In the genomic region with DNA sequence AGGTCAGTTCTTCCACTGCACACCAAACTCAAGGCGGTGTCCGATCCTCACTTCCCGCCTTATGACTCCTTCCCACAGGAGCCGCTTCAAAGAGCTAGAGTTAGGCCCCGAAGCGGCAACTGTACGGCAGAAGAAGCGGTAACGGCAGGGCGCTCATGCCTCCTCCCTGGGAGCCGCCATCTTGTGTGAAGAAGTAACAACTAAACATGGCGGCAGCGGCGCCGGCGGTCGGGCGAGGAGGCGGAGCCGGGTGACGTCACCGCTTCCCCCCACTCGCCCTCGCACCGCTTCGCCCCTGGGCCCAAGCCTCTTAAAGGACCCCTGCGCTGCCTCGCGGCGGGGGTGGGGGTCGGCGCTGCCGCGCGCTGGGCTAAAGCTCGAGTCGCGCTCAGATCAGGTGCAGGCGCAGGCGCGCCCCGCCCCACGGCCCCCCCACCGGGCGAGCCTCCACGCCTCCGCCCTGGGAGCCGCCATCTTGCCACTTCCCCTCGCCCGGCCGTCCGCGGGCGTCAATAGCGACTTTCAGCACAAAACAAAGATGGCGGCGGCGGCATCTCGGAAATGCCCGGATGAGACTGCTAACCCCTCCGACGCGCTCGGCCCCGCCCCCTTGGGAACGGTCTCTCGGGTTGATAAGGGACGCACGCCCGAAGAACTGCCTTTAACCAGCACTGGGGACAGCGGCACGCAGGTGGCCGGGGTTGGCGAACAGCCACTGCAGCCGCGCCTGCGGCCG, we compare ENCODE assay signal across 8 cellular contexts. TPM values are rescaled to one million over a fixed set of nuclear protein-coding genes. Genes with fewer than 3 reads are reported as not detected.
A peak's percentile ranks its signal among the peaks of the same experiment; 100 is the strongest.
DNase-seq lines count a peak whose midpoint lies in the region; ATAC-seq, FAIRE-seq and TF ChIP-seq lines count a peak whose summit lies in the region.

HCFC1 (minus strand) TSS at position 187 of the 736 bp plus-strand sequence. CDS start 978 bp downstream, outside the sequence.

- H3K27ac Mint-ChIP-seq in activated B cell treated with CpG ODN at 0.5 μM for 24 hours: peak within 1 kb of the TSS; percentile 100

- TF ChIP-seq EP300 in A549 (IDR thresholded peaks at IDR 0.05): no peak

- H3K9me3 Mint-ChIP-seq in activated B cell treated with CpG ODN at 0.5 μM for 24 hours: no peaks in the 10 kb centered on the region

- H3K9me3 ChIP-seq in A549: no peaks in the 10 kb centered on the region

- WGBS in A549 (ENCODE audit: missing lambda C conversion rate): 0% methylated on average over 6 of the region's 78 CpGs

- peaks cover 35% of the 10 kb centered on the region for H3K4me1 ChIP-seq in A549

- H3K36me3 Mint-ChIP-seq in activated B cell treated with CpG ODN at 0.5 μM for 24 hours (ENCODE audit: low read depth): peaks cover 17% of the 10 kb centered on the region

- H3K4me2 ChIP-seq in A549: peak within 1 kb of the TSS; percentile 99

- POLR2A ChIA-PET in A549 (lab: Yijun Ruan, JAX) (interaction anchor here (1.0 to 1.7 kb wide), 5 partner anchors 10 to 75 kb away, joined by 3 to 6 read pairs (median 4); partner anchors contain the start of gene NAA10), activated B cell treated with CpG ODN at 0.5 μM for 24 hours (lab: Charles Lee) (interaction anchor here (0.7 to 8.1 kb wide), 24 partner anchors 9 to 745 kb away, joined by 3 to 114 read pairs (median 4); partner anchors contain the start of genes ARHGAP4, EMD, IDH3G and IRAK1)

- H3K27ac ChIP-seq in A549 (peak within 1 kb of the TSS; percentile 99 to 100), caudate nucleus (ENCODE audit: low read depth, low read length) (peak within 1 kb of the TSS; percentile 98)

- DNase-seq in A549 (ENCODE audit: low read depth in 1 of 2, low spot score in 1 of 2) (peak; percentile 66 to 94), NCI-H2196 (lab: John Stamatoyannopoulos, UW; ENCODE audit: unreplicated experiment) (peak; percentile 82), activated B cell treated with CpG ODN at 0.5 μM for 24 hours (peak; percentile 81), caudate nucleus (lab: John Stamatoyannopoulos, UW) (peak in 59 of 61 donors; percentile 60 to 95 (median 86)), islet precursor cell (peak; percentile 92)
- DNase-seq in stimulated activated CD4-positive, alpha-beta T cell treated with anti-CD3 and anti-CD28 coated beads, Interleukin-12 subunit alpha, Interleukin-12 subunit beta, amount 100 ng/mL, for 48 hours (ENCODE audit: low read depth in 2 of 3, low spot score in 1 of 3): peak; percentile 77 to 88 (median 83)

- intact Hi-C loops in activated B cell treated with CpG ODN at 0.5 μM for 24 hours (cut with micrococcal nuclease): loop anchor here (1.0 to 2.0 kb wide), 7 partner anchors 37 to 408 kb away; partner anchors contain the start of genes EMD, IDH3G, MECP2 and SSR4

- peak within 1 kb of the TSS; percentile 100 for H3K4me3 Mint-ChIP-seq in activated B cell treated with CpG ODN at 0.5 μM for 24 hours

- H3K27me3 Mint-ChIP-seq in activated B cell treated with CpG ODN at 0.5 μM for 24 hours: no peaks in the 10 kb centered on the region

- CTCF ChIA-PET in A549 (lab: Yijun Ruan, JAX) (interaction anchor here (1.3 to 2.0 kb wide), 6 partner anchors 8 to 26 kb away, joined by 3 to 8 read pairs (median 5); no protein-coding TSS in a partner anchor), activated B cell treated with CpG ODN at 0.5 μM for 24 hours (lab: Charles Lee) (interaction anchor here (1.5 to 1.9 kb wide), 2 partner anchors 25 to 42 kb away, joined by 5 to 6 read pairs; no protein-coding TSS in a partner anchor)

- H3K4me1 Mint-ChIP-seq in activated B cell treated with CpG ODN at 0.5 μM for 24 hours: peaks cover 43% of the 10 kb centered on the region

- no peak for TF ChIP-seq RAD21 in A549 (conservative IDR thresholded peaks at IDR 0.05 in 1 of 2, IDR thresholded peaks at IDR 0.05 in 1 of 2)

- peak; percentile 47 for TF ChIP-seq POLR2A in A549 (IDR thresholded peaks at IDR 0.05; ENCODE audit: low read length)

- FAIRE-seq in A549 (lab: Jason Lieb, UNC): peak; percentile 88

- TF ChIP-seq CTCF in A549 (IDR thresholded peaks at IDR 0.05): no peak
- no peak for TF ChIP-seq CTCF in activated B cell treated with CpG ODN at 0.5 μM for 24 hours (IDR thresholded peaks at IDR 0.05)

- peak; percentile 58 to 71 for ATAC-seq in A549
- peak; percentile 51 for ATAC-seq in GM18867 (IDR thresholded peaks at IDR 0.05; ENCODE audit: unreplicated experiment)
- peak; percentile 26 for ATAC-seq in HG03103 (IDR thresholded peaks at IDR 0.05; ENCODE audit: low read depth, unreplicated experiment)
- peak; percentile 48 for ATAC-seq in activated B cell treated with CpG ODN at 0.5 μM for 24 hours (ENCODE audit: low read depth)

- H3K4me3 ChIP-seq in A549: peak within 1 kb of the TSS; percentile 100

TF ChIP-seq in A549, 52 proteins besides CTCF, POLR2A, EP300 and RAD21:
- TF ChIP-seq HEYL (CRISPR knock-in tag; IDR thresholded peaks at IDR 0.05): no peak
- no peak for TF ChIP-seq RCOR1 (IDR thresholded peaks at IDR 0.05; ENCODE audit: low read depth, low read length)
- TF ChIP-seq NR3C1 (IDR thresholded peaks at IDR 0.05): no peak
- no peak for TF ChIP-seq FOSL2 (IDR thresholded peaks at IDR 0.05)
- TF ChIP-seq FOSL2 (CRISPR knock-in tag; IDR thresholded peaks at IDR 0.05): peak; percentile 80
- no peak for TF ChIP-seq GATA3 (IDR thresholded peaks at IDR 0.05; ENCODE audit: borderline replicate concordance)
- peak; percentile 59; the same call in 1 of the 2 replicates for TF ChIP-seq PHF8 (IDR thresholded peaks at IDR 0.05; ENCODE audit: borderline replicate concordance, low read depth)
- TF ChIP-seq, protein P1, sequence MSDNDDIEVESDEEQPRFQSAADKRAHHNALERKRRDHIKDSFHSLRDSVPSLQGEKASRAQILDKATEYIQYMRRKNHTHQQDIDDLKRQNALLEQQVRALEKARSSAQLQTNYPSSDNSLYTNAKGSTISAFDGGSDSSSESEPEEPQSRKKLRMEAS (IDR thresholded peaks at IDR 0.05): peak; percentile 60
- peak in 1 of 2 experiments; percentile 73; a peak in 4 of 5 replicates for TF ChIP-seq JUN (IDR thresholded peaks at IDR 0.05)
- TF ChIP-seq MYC (IDR thresholded peaks at IDR 0.05; ENCODE audit: borderline replicate concordance, low read length): peak; percentile 65
- no peak for TF ChIP-seq ZFP36 (IDR thresholded peaks at IDR 0.05; ENCODE audit: borderline replicate concordance, partially characterized antibody)

RNA-seq across cellular contexts. Expression of gene HCFC1, which starts in this region (rescaled TPM):
- polyA plus RNA-seq in A549 (2011; rRNA removed) (4.4 and 11.9 TPM in 2 replicates), A549 (2017; fragmentation: RNase III; extraction: RNeasy Plus Mini Kit Qiagen cat#74134 plus additional on column Dnase treatment) (31.0 to 33.3 TPM (median 32.9 TPM) in 3 replicates)
- 17.0 and 25.3 TPM in 2 replicates for polyA plus RNA-seq in A549 (2012; cell fraction: cytosol; rRNA removed)
- 71.6 and 78.9 TPM in 2 replicates for polyA plus RNA-seq in A549 (2012; cell fraction: nucleus; rRNA removed)
- 21.9 and 36.5 TPM in 2 replicates for polyA minus RNA-seq in A549 (2011; rRNA and poly(A)+ RNA removed)
- total RNA-seq in activated B cell treated with CpG ODN at 0.5 μM for 24 hours: 72.5 and 79.4 TPM in 2 replicates

Comparison
In these comparisons a context has a peak if more than half of its experiments do, and no peak if none do; other contexts are left out.
1. Peak in every context shown above with its lines: DNase-seq, ATAC-seq, H3K4me3 ChIP-seq and H3K27ac ChIP-seq.